Comparison of ENCODE assay signal across 9 cellular contexts in genomic region chr7:2886900-2887299, GRCh38. TPM values are rescaled to one million over a fixed set of nuclear protein-coding genes. Genes with fewer than 3 reads are reported as not detected.
DNase-seq lines count a peak whose midpoint lies in the region; ATAC-seq and TF ChIP-seq lines count a peak whose summit lies in the region.
"Had no signal": no experiment of that assay in that cellular context is flagged by ENCODE, and none has a peak within 500 bp of the region (broad histone marks: within the 10 kb centered on the region; RNA-seq: fewer than 3 reads in every experiment).

No MANE protein-coding gene starts in this region.

- no peaks in the 10 kb centered on the region for H3K36me3 ChIP-seq in esophagus squamous epithelium

- WGBS in esophagus squamous epithelium, 2 donors, result 0 to 6% methylated on average over 7 to 8 of the region's 12 CpGs

- intact Hi-C loops in esophagus squamous epithelium (cut with DNase I), result no loop called here

- H3K4me3 ChIP-seq in HL-60 (replicated peaks; ENCODE audit: insufficient read depth, low read length) (no peak overlapping the region), esophagus squamous epithelium (no peak overlapping the region)

- H3K27me3 ChIP-seq in HL-60 (ENCODE audit: insufficient read depth, poor library complexity, severe bottlenecking) (no peaks in the 10 kb centered on the region), esophagus squamous epithelium (peaks cover 0 to 16% (median 0%) of the 10 kb centered on the region in 4 donors)

- ATAC-seq in GM21526 (IDR thresholded peaks at IDR 0.05; ENCODE audit: low FRiP score, unreplicated experiment), result no peak
- ATAC-seq in GM21619 (IDR thresholded peaks at IDR 0.05; ENCODE audit: unreplicated experiment), result no peak

- H3K27ac Mint-ChIP-seq in nephron, result peak overlapping the region in 2 of 3 experiments; percentile 1 to 33
- H3K27ac Mint-ChIP-seq: activated naive CD4-positive, alpha-beta T cell treated with anti-CD3 and anti-CD28 coated beads, Interleukin-2, amount 50 U/mL, for 24 hours had no signal

- DNase-seq in EH (ENCODE audit: low read depth), result peak; percentile 56
- peak; percentile 26 to 69 for DNase-seq in HL-60 (ENCODE audit: low read depth in 1 of 2, low spot score in 1 of 2)
- DNase-seq in NCI-H82 treated with DMSO at 0.1 percent for 48 hours (lab: John Stamatoyannopoulos, UW; ENCODE audit: unreplicated experiment), result peak; percentile 37
- peak; percentile 43 for DNase-seq in activated CD8-positive, alpha-beta memory T cell treated with anti-CD3 and anti-CD28 coated beads, Interleukin-2, amount 50 U/mL, for 4 hours
- DNase-seq in esophagus squamous epithelium (lab: John Stamatoyannopoulos, UW), result peak; percentile 22

- H3K36me3 Mint-ChIP-seq in nephron (ENCODE audit: low read depth), result no peaks in the 10 kb centered on the region
- H3K36me3 Mint-ChIP-seq: activated naive CD4-positive, alpha-beta T cell treated with anti-CD3 and anti-CD28 coated beads, Interleukin-2, amount 50 U/mL, for 24 hours had no signal

- peak; percentile 71 for TF ChIP-seq CTCF in HL-60 (IDR thresholded peaks at IDR 0.05; ENCODE audit: insufficient read depth, low read length)
- peak; percentile 70 to 91 (median 84) for TF ChIP-seq CTCF in esophagus squamous epithelium (IDR thresholded peaks at IDR 0.05)
- TF ChIP-seq CTCF in nephron (IDR thresholded peaks at IDR 0.05; ENCODE audit: unreplicated experiment in 3 of 3), result peak; percentile 57 to 69 (median 65)

- H3K4me1 Mint-ChIP-seq in nephron, result peaks cover 25% of the 10 kb centered on the region

- no peak overlapping the region for H3K27ac ChIP-seq in HL-60 (replicated peaks)
- no peak overlapping the region for H3K27ac ChIP-seq in esophagus squamous epithelium

- no peaks in the 10 kb centered on the region for H3K9me3 Mint-ChIP-seq in nephron
- H3K9me3 Mint-ChIP-seq: activated naive CD4-positive, alpha-beta T cell treated with anti-CD3 and anti-CD28 coated beads, Interleukin-2, amount 50 U/mL, for 24 hours had no signal

- no peak overlapping the region for H3K4me3 Mint-ChIP-seq in nephron
- H3K4me3 Mint-ChIP-seq: activated naive CD4-positive, alpha-beta T cell treated with anti-CD3 and anti-CD28 coated beads, Interleukin-2, amount 50 U/mL, for 24 hours had no signal

- no peaks in the 10 kb centered on the region for H3K9me3 ChIP-seq in esophagus squamous epithelium

- H3K4me1 ChIP-seq in esophagus squamous epithelium, result peaks cover 0 to 8% (median 0%) of the 10 kb centered on the region in 3 donors

- H3K27me3 Mint-ChIP-seq in nephron (ENCODE audit: low read depth), result peaks cover 25% of the 10 kb centered on the region
- H3K27me3 Mint-ChIP-seq: activated naive CD4-positive, alpha-beta T cell treated with anti-CD3 and anti-CD28 coated beads, Interleukin-2, amount 50 U/mL, for 24 hours had no signal

- TF ChIP-seq POLR2A in esophagus squamous epithelium (IDR thresholded peaks at IDR 0.05), result no peak

RNA-seq across cellular contexts. Expression of gene GNA12, which starts 42.8 kb away (rescaled TPM):
- total RNA-seq in esophagus squamous epithelium, result 10 to 100 TPM in 1 of 4 donors, 1 to 10 TPM in 3; 6.6 to 11.6 (median 7.6) TPM
